Comparison of ENCODE assay signal across 16 cellular contexts in the genomic region with DNA sequence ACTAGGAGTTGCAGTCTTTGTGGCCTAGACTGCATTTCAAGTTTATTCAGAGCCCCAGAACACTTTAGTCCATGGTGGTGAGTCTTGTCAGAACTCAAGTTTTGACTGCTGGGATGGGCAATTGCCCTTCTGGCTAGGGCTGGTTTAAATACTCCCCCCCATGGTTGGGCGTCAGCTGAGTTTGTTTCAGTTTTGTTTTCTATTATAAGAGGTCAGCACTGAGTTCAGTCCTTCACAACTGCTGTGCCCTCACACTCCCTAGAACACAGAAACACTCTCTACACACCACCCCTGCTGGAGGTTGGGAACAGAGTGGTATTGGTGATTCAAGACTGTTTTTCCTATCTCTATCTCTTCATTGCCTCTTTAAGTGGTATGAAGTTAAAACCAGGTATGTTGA.
DNase-seq lines count a peak whose midpoint lies in the region; ATAC-seq lines count a peak whose summit lies in the region.
"Had no signal": no experiment of that assay in that cellular context is flagged by ENCODE, and none has a peak within 500 bp of the region (broad histone marks: within the 10 kb centered on the region; RNA-seq: fewer than 3 reads in every experiment).

No MANE protein-coding gene starts in this region.

- H3K27me3 Mint-ChIP-seq in activated naive CD4-positive, alpha-beta T cell treated with anti-CD3 and anti-CD28 coated beads for 36 hours (ENCODE audit: low read depth): no peaks in the 10 kb centered on the region
- H3K27me3 Mint-ChIP-seq: activated naive CD8-positive, alpha-beta T cell treated with anti-CD3 and anti-CD28 coated beads, Interleukin-2, amount 10 ng/mL, durations not matched to agents 7 days and 5 days had no signal

- H3K4me3 Mint-ChIP-seq in activated naive CD4-positive, alpha-beta T cell treated with anti-CD3 and anti-CD28 coated beads for 36 hours: no peak overlapping the region
- H3K4me3 Mint-ChIP-seq: activated naive CD8-positive, alpha-beta T cell treated with anti-CD3 and anti-CD28 coated beads, Interleukin-2, amount 10 ng/mL, durations not matched to agents 7 days and 5 days; activated T-cell treated with anti-CD3 and anti-CD28 coated beads, Interleukin-2, amount 50 U/mL, for 24 hours; neural crest cell had no signal

- no peak overlapping the region for H3K27ac Mint-ChIP-seq in activated naive CD4-positive, alpha-beta T cell treated with anti-CD3 and anti-CD28 coated beads for 36 hours
- H3K27ac Mint-ChIP-seq: activated naive CD8-positive, alpha-beta T cell treated with anti-CD3 and anti-CD28 coated beads, Interleukin-2, amount 10 ng/mL, durations not matched to agents 7 days and 5 days; activated T-cell treated with anti-CD3 and anti-CD28 coated beads, Interleukin-2, amount 50 U/mL, for 24 hours had no signal

- intact Hi-C loops in activated naive CD4-positive, alpha-beta T cell treated with anti-CD3 and anti-CD28 coated beads for 36 hours (cut with micrococcal nuclease): no loop called here

- no peaks in the 10 kb centered on the region for H3K4me1 Mint-ChIP-seq in activated naive CD4-positive, alpha-beta T cell treated with anti-CD3 and anti-CD28 coated beads for 36 hours (ENCODE audit: low read depth)
- H3K4me1 Mint-ChIP-seq: activated naive CD8-positive, alpha-beta T cell treated with anti-CD3 and anti-CD28 coated beads, Interleukin-2, amount 10 ng/mL, durations not matched to agents 7 days and 5 days; neural crest cell had no signal

- DNase-seq in stimulated activated CD4-positive, alpha-beta T cell treated with anti-CD3 and anti-CD28 coated beads, Interleukin-2, amount 100 ng/mL, for 48 hours: no peak
- no peak for DNase-seq in activated naive CD4-positive, alpha-beta T cell treated with anti-CD3 and anti-CD28 coated beads for 36 hours
- DNase-seq in GM19238 (ENCODE audit: insufficient read length, low spot score): no peak
- no peak for DNase-seq in midbrain (lab: John Stamatoyannopoulos, UW)
- DNase-seq: activated naive CD8-positive, alpha-beta T cell treated with anti-CD3 and anti-CD28 coated beads, Interleukin-2, amount 10 ng/mL, durations not matched to agents 7 days and 5 days; activated T-cell treated with anti-CD3 and anti-CD28 coated beads, Interleukin-2, amount 50 U/mL, for 24 hours; dorsolateral prefrontal cortex; head of caudate nucleus; NCI-H1694; NCI-H446 treated with DMSO at 0.1 percent for 48 hours had no signal

- H3K9me3 Mint-ChIP-seq in activated naive CD4-positive, alpha-beta T cell treated with anti-CD3 and anti-CD28 coated beads for 36 hours: no peaks in the 10 kb centered on the region
- H3K9me3 Mint-ChIP-seq: activated naive CD8-positive, alpha-beta T cell treated with anti-CD3 and anti-CD28 coated beads, Interleukin-2, amount 10 ng/mL, durations not matched to agents 7 days and 5 days had no signal

- ATAC-seq in GM18867 (IDR thresholded peaks at IDR 0.05; ENCODE audit: unreplicated experiment): peak; percentile 90
- ATAC-seq in GM21390 (IDR thresholded peaks at IDR 0.05; ENCODE audit: unreplicated experiment): peak; percentile 56
- peak; percentile 75 for ATAC-seq in HG02852 (IDR thresholded peaks at IDR 0.05; ENCODE audit: unreplicated experiment)
- peak; percentile 70 for ATAC-seq in HG03521 (IDR thresholded peaks at IDR 0.05; ENCODE audit: unreplicated experiment)
- ATAC-seq: esophagus mucosa had no signal

- no peaks in the 10 kb centered on the region for H3K36me3 Mint-ChIP-seq in activated naive CD4-positive, alpha-beta T cell treated with anti-CD3 and anti-CD28 coated beads for 36 hours (ENCODE audit: low read depth)
- H3K36me3 Mint-ChIP-seq: activated naive CD8-positive, alpha-beta T cell treated with anti-CD3 and anti-CD28 coated beads, Interleukin-2, amount 10 ng/mL, durations not matched to agents 7 days and 5 days had no signal

- CTCF ChIA-PET in activated naive CD4-positive, alpha-beta T cell treated with anti-CD3 and anti-CD28 coated beads for 36 hours (lab: Charles Lee): no interaction called here
